Comparison of ENCODE assay signal across 19 cellular contexts in genomic region chr4:168882650-168883233, GRCh38.
DNase-seq lines count a peak whose midpoint lies in the region; ATAC-seq, FAIRE-seq and TF ChIP-seq lines count a peak whose summit lies in the region.
"Had no signal": no experiment of that assay in that cellular context is flagged by ENCODE, and none has a peak within 500 bp of the region (broad histone marks: within the 10 kb centered on the region; RNA-seq: fewer than 3 reads in every experiment).

No MANE protein-coding gene starts in this region.

- H3K9me3 ChIP-seq in astrocyte (ENCODE audit: insufficient read depth, low read depth, low read length) (no peaks in the 10 kb centered on the region), skeletal muscle satellite cell (replicated peaks; ENCODE audit: low read length) (peaks cover 3% of the 10 kb centered on the region)

- H3K4me2 ChIP-seq in astrocyte (ENCODE audit: low read length), result no peak overlapping the region
- peak overlapping the region; percentile 24 for H3K4me2 ChIP-seq in skeletal muscle satellite cell (ENCODE audit: low read length)

- H3K27me3 ChIP-seq in astrocyte (ENCODE audit: insufficient read depth, low read length) (no peaks in the 10 kb centered on the region), skeletal muscle satellite cell (ENCODE audit: control insufficient read depth, insufficient read depth, low read length) (no peaks in the 10 kb centered on the region)

- H3K27ac Mint-ChIP-seq in astrocyte (ENCODE audit: unreplicated experiment), result peak overlapping the region; percentile 58
- H3K27ac Mint-ChIP-seq: activated T-helper 1 cell treated with anti-CD3 and anti-CD28 coated beads, Interleukin-12 subunit alpha, Interleukin-12 subunit beta, Interleukin-2, Interleukin-4 antibody, amounts not matched to agents 30 ng/mL and 10 ng/mL and 1 ng/mL, durations not matched to agents 14 hours and 24 hours and 36 hours; CD8-positive, alpha-beta memory T cell; T-helper 2 cell treated with Interferon-gamma antibody and Interleukin-4, amounts not matched to agents 5 μg/mL and 100 μg/mL, for 36 hours had no signal

- peaks cover 74% of the 10 kb centered on the region for H3K4me1 Mint-ChIP-seq in astrocyte (ENCODE audit: low read depth, unreplicated experiment)

- no peak for TF ChIP-seq CTCF in astrocyte (IDR thresholded peaks at IDR 0.05; ENCODE audit: insufficient read depth, low read depth, low read length)

- H3K4me3 ChIP-seq in astrocyte (ENCODE audit: insufficient read depth, low read depth, low read length) (no peak overlapping the region), skeletal muscle satellite cell (ENCODE audit: low read length) (no peak overlapping the region)
- H3K4me3 ChIP-seq: K562 had no signal

- H3K4me1 ChIP-seq in astrocyte (ENCODE audit: insufficient read depth, low read length), result peaks cover 62% of the 10 kb centered on the region
- H3K4me1 ChIP-seq in skeletal muscle satellite cell (ENCODE audit: control insufficient read depth, insufficient read depth, low read length), result peaks cover 96% of the 10 kb centered on the region

- FAIRE-seq in astrocyte (lab: Jason Lieb, UNC), result no peak
- FAIRE-seq: G401.6, K562 had no signal

- H3K9me3 Mint-ChIP-seq in astrocyte (ENCODE audit: unreplicated experiment), result no peaks in the 10 kb centered on the region
- H3K9me3 Mint-ChIP-seq: activated T-helper 1 cell treated with anti-CD3 and anti-CD28 coated beads, Interleukin-12 subunit alpha, Interleukin-12 subunit beta, Interleukin-2, Interleukin-4 antibody, amounts not matched to agents 30 ng/mL and 10 ng/mL and 1 ng/mL, durations not matched to agents 14 hours and 24 hours and 36 hours; T-helper 2 cell treated with Interferon-gamma antibody and Interleukin-4, amounts not matched to agents 5 μg/mL and 100 μg/mL, for 36 hours had no signal

- no peaks in the 10 kb centered on the region for H3K27me3 Mint-ChIP-seq in astrocyte (ENCODE audit: low read depth, unreplicated experiment)

- H3K9ac ChIP-seq in astrocyte (ENCODE audit: low read length) (no peak overlapping the region), skeletal muscle satellite cell (ENCODE audit: low read depth, low read length) (peak overlapping the region; percentile 29)

- peaks cover 88% of the 10 kb centered on the region for H3K79me2 ChIP-seq in astrocyte (ENCODE audit: insufficient read depth, low read length)

- H3K4me3 Mint-ChIP-seq in astrocyte (ENCODE audit: unreplicated experiment), result no peak overlapping the region
- H3K4me3 Mint-ChIP-seq: activated T-helper 1 cell treated with anti-CD3 and anti-CD28 coated beads, Interleukin-12 subunit alpha, Interleukin-12 subunit beta, Interleukin-2, Interleukin-4 antibody, amounts not matched to agents 30 ng/mL and 10 ng/mL and 1 ng/mL, durations not matched to agents 14 hours and 24 hours and 36 hours; CD8-positive, alpha-beta memory T cell; T-helper 2 cell treated with Interferon-gamma antibody and Interleukin-4, amounts not matched to agents 5 μg/mL and 100 μg/mL, for 36 hours had no signal

- DNase-seq in HS-5 (ENCODE audit: low read depth) (peak; percentile 24), astrocyte (ENCODE audit: low read depth) (no peak), fibroblast of the conjunctiva (ENCODE audit: low read depth) (peak; percentile 36), NCI-H526 (lab: John Stamatoyannopoulos, UW) (no peak), globus pallidus (ENCODE audit: low spot score) (no peak)
- DNase-seq: activated CD4-positive, alpha-beta T cell treated with anti-CD3 and anti-CD28 coated beads, Interleukin-2, amount 50 U/mL, for 1 hour; CD8-positive, alpha-beta memory T cell; effector CD8-positive, alpha-beta T cell; hypothalamus; NCI-H146; NCI-H526 treated with DMSO at 0.1 percent for 48 hours; stimulated activated naive CD8-positive, alpha-beta T cell treated with anti-CD3 and anti-CD28 coated beads, Interleukin-15, Interleukin-2, amounts not matched to agents 100 U/mL and 50 U/mL, for 24 hours had no signal

- H2AFZ ChIP-seq in astrocyte (ENCODE audit: low read depth, low read length), result no peak overlapping the region

- ATAC-seq in GM18519 (IDR thresholded peaks at IDR 0.05; ENCODE audit: low FRiP score, unreplicated experiment) (no peak), GM21619 (IDR thresholded peaks at IDR 0.05; ENCODE audit: unreplicated experiment) (no peak)
- ATAC-seq: K562; stimulated activated naive CD8-positive, alpha-beta T cell treated with anti-CD3 and anti-CD28 coated beads, Interleukin-15, Interleukin-2, amounts not matched to agents 100 U/mL and 50 U/mL, for 24 hours had no signal

- H3K36me3 Mint-ChIP-seq in astrocyte (ENCODE audit: low read depth, unreplicated experiment), result peaks cover 32% of the 10 kb centered on the region

- H4K20me1 ChIP-seq in astrocyte (ENCODE audit: insufficient read depth, low read length), result peaks cover 54% of the 10 kb centered on the region

- peak overlapping the region; percentile 26 for H3K27ac ChIP-seq in astrocyte (ENCODE audit: low read depth, low read length)

- H3K36me3 ChIP-seq in astrocyte (ENCODE audit: insufficient read depth, low read length), result peaks cover 36% of the 10 kb centered on the region
- H3K36me3 ChIP-seq in skeletal muscle satellite cell (ENCODE audit: insufficient read depth, low read length), result peaks cover 54% of the 10 kb centered on the region

Comparison
In these comparisons a context has a peak if more than half of its experiments do, and no peak if none do; other contexts are left out.
1. DNase-seq: peak in HS-5 (single experiment) and fibroblast of the conjunctiva (single experiment); none in astrocyte (single experiment), NCI-H526 (0 of 2) and globus pallidus (single experiment).